26 cellular contexts compared by ENCODE assay signal in genomic region chr14:92927396-92928257, GRCh38. TPM values are rescaled to one million over a fixed set of nuclear protein-coding genes. Genes with fewer than 3 reads are reported as not detected.
DNase-seq lines count a peak whose midpoint lies in the region; ATAC-seq, FAIRE-seq and TF ChIP-seq lines count a peak whose summit lies in the region.
"Had no signal": no experiment of that assay in that cellular context is flagged by ENCODE, and none has a peak within 500 bp of the region (broad histone marks: within the 10 kb centered on the region; RNA-seq: fewer than 3 reads in every experiment).

No MANE protein-coding gene starts in this region.

- FAIRE-seq in keratinocyte (lab: Jason Lieb, UNC) = peak; percentile 91
- FAIRE-seq: D721Med, GM18507 had no signal

- peaks cover 27% of the 10 kb centered on the region for H3K4me1 ChIP-seq in RWPE2 (ENCODE audit: insufficient read depth, poor library complexity, severe bottlenecking)
- H3K4me1 ChIP-seq in keratinocyte (ENCODE audit: control insufficient read depth, extremely low read depth, insufficient read depth, low read length) = peaks cover 40% of the 10 kb centered on the region

- H3K9me3 Mint-ChIP-seq in type B pancreatic cell = no peaks in the 10 kb centered on the region

- POLR2A ChIA-PET in HEK293T (lab: Yijun Ruan, JAX) = no interaction called here

- H4K20me1 ChIP-seq in keratinocyte (ENCODE audit: control insufficient read depth, extremely low read depth, insufficient read depth, low read length) = peaks cover 3% of the 10 kb centered on the region

- dilution Hi-C loops in keratinocyte (cut with MboI; ENCODE audit: extremely low pct_ligation_motif_present, low sequenced_read_pairs) = no loop called here

- no peak overlapping the region for H3K4me3 ChIP-seq in RWPE2 (ENCODE audit: severe bottlenecking)
- H3K4me3 ChIP-seq in keratinocyte (ENCODE audit: control insufficient read depth in 2 of 3, extremely low read depth in 1 of 3, insufficient read depth in 2 of 3, low read depth in 1 of 3, low read length in 3 of 3) = no peak overlapping the region
- H3K4me3 ChIP-seq: SJSA1 had no signal

- peak overlapping the region; percentile 70 for H3K4me2 ChIP-seq in keratinocyte (ENCODE audit: control insufficient read depth, extremely low read depth, insufficient read depth, low read depth, low read length)
- H3K4me2 ChIP-seq: KMS-11 had no signal

- no peaks in the 10 kb centered on the region for H3K36me3 Mint-ChIP-seq in type B pancreatic cell

- H3K27ac ChIP-seq in RWPE2 (ENCODE audit: poor library complexity, severe bottlenecking) (peak overlapping the region; percentile 47), keratinocyte (ENCODE audit: control insufficient read depth, insufficient read depth, low read length) (peak overlapping the region; percentile 62)
- H3K27ac ChIP-seq: KMS-11, SJSA1 had no signal

- ATAC-seq in RWPE2 (ENCODE audit: low read depth) = no peak
- ATAC-seq: Panc1 had no signal

- DNase-seq in RWPE2 (ENCODE audit: low spot score) (no peak), dermis blood vessel endothelial cell (peak; percentile 63), keratinocyte (ENCODE audit: low read depth, low spot score) (no peak), type B pancreatic cell (ENCODE audit: extremely low spot score, unreplicated experiment) (no peak), HEK293T (ENCODE audit: extremely low spot score) (no peak), AG20443 (ENCODE audit: low spot score) (no peak)
- no peak for DNase-seq in stimulated activated CD4-positive, alpha-beta T cell treated with anti-CD3 and anti-CD28 coated beads, Interleukin-2, amount 100 ng/mL, for 24 hours
- DNase-seq: C1 segment of cervical spinal cord; CD8-positive, alpha-beta memory T cell; DMS53; GDM1; MV-4-11; NCI-H1105 treated with DMSO at 0.1 percent for 48 hours; NCI-H2029 treated with DMSO at 0.1 percent for 48 hours; NCI-H2171; NCI-H345; NCI-H524; NCI-H774; NK-92 treated with Interleukin-12 subunit alpha and Interleukin-12 subunit beta, amount 100 ng/mL, for 24 hours had no signal

- H3K9me1 ChIP-seq in keratinocyte (ENCODE audit: control insufficient read depth, extremely low read depth, insufficient read depth, low read length) = no peaks in the 10 kb centered on the region

- CTCF ChIA-PET in HEK293T (lab: Yijun Ruan, JAX) = no interaction called here

- TF ChIP-seq CTCF in RWPE2 (IDR thresholded peaks at IDR 0.05; ENCODE audit: poor library complexity, severe bottlenecking) (no peak), keratinocyte (optimal IDR thresholded peaks at IDR 0.05 in 1 of 3, IDR thresholded peaks at IDR 0.05 in 1 of 3, conservative IDR thresholded peaks at IDR 0.05 in 1 of 3; ENCODE audit: extremely low read depth in 1 of 3, insufficient read depth in 2 of 3, low read length in 3 of 3) (no peak), type B pancreatic cell (conservative IDR thresholded peaks at IDR 0.05) (no peak)

- no peak overlapping the region for H3K9ac ChIP-seq in keratinocyte (ENCODE audit: control insufficient read depth, extremely low read depth, insufficient read depth, low read length)
- H3K9ac ChIP-seq: KMS-11 had no signal

- H3K27me3 ChIP-seq in RWPE2 (ENCODE audit: insufficient read depth, poor library complexity, severe bottlenecking) (peaks cover 3% of the 10 kb centered on the region), keratinocyte (ENCODE audit: control insufficient read depth, extremely low read depth, insufficient read depth, low read length) (peaks cover 8% of the 10 kb centered on the region)

- H2AFZ ChIP-seq in keratinocyte (ENCODE audit: control insufficient read depth, low read length) = no peak overlapping the region

- no peak overlapping the region for H3K4me3 Mint-ChIP-seq in type B pancreatic cell
- H3K4me3 Mint-ChIP-seq: CD8-positive, alpha-beta memory T cell had no signal

- H3K4me1 Mint-ChIP-seq in type B pancreatic cell (ENCODE audit: unreplicated experiment) = peaks cover under 1% of the 10 kb centered on the region

- H3K9me3 ChIP-seq in RWPE2 (ENCODE audit: severe bottlenecking) = no peaks in the 10 kb centered on the region
- no peaks in the 10 kb centered on the region for H3K9me3 ChIP-seq in keratinocyte (ENCODE audit: control insufficient read depth, low read depth, low read length)
- H3K9me3 ChIP-seq: SJSA1 had no signal

- H3K79me2 ChIP-seq in keratinocyte (ENCODE audit: control insufficient read depth, insufficient read depth, low read length) = no peaks in the 10 kb centered on the region

- peak overlapping the region; percentile 31 for H3K27ac Mint-ChIP-seq in type B pancreatic cell
- H3K27ac Mint-ChIP-seq: CD8-positive, alpha-beta memory T cell had no signal

- H3K36me3 ChIP-seq in RWPE2 (ENCODE audit: low read depth) = no peaks in the 10 kb centered on the region
- H3K36me3 ChIP-seq in keratinocyte (ENCODE audit: control insufficient read depth in 2 of 2, extremely low read depth in 1 of 2, insufficient read depth in 2 of 2, low read length in 2 of 2) = no peaks in the 10 kb centered on the region
- H3K36me3 ChIP-seq: SJSA1 had no signal

- H3K27me3 Mint-ChIP-seq in type B pancreatic cell = peaks cover 26% of the 10 kb centered on the region

TF ChIP-seq in HEK293T, 16 proteins besides CTCF, POLR2A, EP300 and RAD21:
- TF ChIP-seq L3MBTL2 (conservative IDR thresholded peaks at IDR 0.05) (no peak), ELF4 (IDR thresholded peaks at IDR 0.05) (no peak), FOXK2 (IDR thresholded peaks at IDR 0.05) (no peak), BHLHE40 (IDR thresholded peaks at IDR 0.05; ENCODE audit: borderline replicate concordance) (no peak), ZNF384 (IDR thresholded peaks at IDR 0.05) (no peak), ARNT (IDR thresholded peaks at IDR 0.05) (no peak), SUZ12 (IDR thresholded peaks at IDR 0.05) (no peak), TARDBP (IDR thresholded peaks at IDR 0.05) (no peak), CTBP1 (IDR thresholded peaks at IDR 0.05; ENCODE audit: borderline replicate concordance) (no peak), FOXA1 (IDR thresholded peaks at IDR 0.05) (no peak), FOXM1 (IDR thresholded peaks at IDR 0.05; ENCODE audit: borderline replicate concordance) (no peak), NFRKB (IDR thresholded peaks at IDR 0.05) (no peak), LEF1 (IDR thresholded peaks at IDR 0.05; ENCODE audit: borderline replicate concordance) (no peak), SP1 (IDR thresholded peaks at IDR 0.05) (no peak), HDGF (IDR thresholded peaks at IDR 0.05; ENCODE audit: borderline replicate concordance) (no peak)
- TF ChIP-seq, protein P1, sequence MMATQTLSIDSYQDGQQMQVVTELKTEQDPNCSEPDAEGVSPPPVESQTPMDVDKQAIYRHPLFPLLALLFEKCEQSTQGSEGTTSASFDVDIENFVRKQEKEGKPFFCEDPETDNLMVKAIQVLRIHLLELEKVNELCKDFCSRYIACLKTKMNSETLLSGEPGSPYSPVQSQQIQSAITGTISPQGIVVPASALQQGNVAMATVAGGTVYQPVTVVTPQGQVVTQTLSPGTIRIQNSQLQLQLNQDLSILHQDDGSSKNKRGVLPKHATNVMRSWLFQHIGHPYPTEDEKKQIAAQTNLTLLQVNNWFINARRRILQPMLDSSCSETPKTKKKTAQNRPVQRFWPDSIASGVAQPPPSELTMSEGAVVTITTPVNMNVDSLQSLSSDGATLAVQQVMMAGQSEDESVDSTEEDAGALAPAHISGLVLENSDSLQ (IDR thresholded peaks at IDR 0.05) = no peak
TF ChIP-seq in HEK293T: peak in this region for 0.

RNA-seq across cellular contexts. Expression of gene CHGA, which starts 4.7 kb away (rescaled TPM):
- under 0.01 and 0.09 TPM in 2 replicates for total RNA-seq in dermis blood vessel endothelial cell
- polyA plus RNA-seq in keratinocyte = 0.04 to 0.08 TPM in 2 of 3 replicates, not detected in the other
- not detected for polyA plus RNA-seq in keratinocyte (2011; ENCODE audit: low read depth)
- polyA plus RNA-seq in keratinocyte (2011; cell fraction: cytosol; rRNA removed) = 0.08 TPM in 1 of 2 replicates, not detected in the other
- 0.14 TPM in 1 of 2 replicates, not detected in the other for polyA plus RNA-seq in keratinocyte (2011; cell fraction: nucleus; rRNA removed)
- 0.18 TPM in 1 of 2 replicates, not detected in the other for polyA plus RNA-seq in keratinocyte (2012; ENCODE audit: low replicate concordance)
- polyA minus RNA-seq in keratinocyte = 6.7 TPM in 1 of 3 replicates, not detected in the others
- polyA minus RNA-seq in keratinocyte (2011; cell fraction: cytosol; rRNA and poly(A)+ RNA removed) = not detected
- not detected in 2 replicates for polyA minus RNA-seq in keratinocyte (2011; cell fraction: nucleus; rRNA and poly(A)+ RNA removed)
- 1,527 and 3,424 TPM in 2 replicates for total RNA-seq in type B pancreatic cell (ENCODE audit: low replicate concordance)
- total RNA-seq: CD8-positive, alpha-beta memory T cell; H4; HT1080; SJSA1 had no signal
- polyA plus RNA-seq: CD8-positive, alpha-beta memory T cell had no signal

Comparison
In these comparisons a context has a peak if more than half of its experiments do, and no peak if none do; other contexts are left out.
1. RNA of gene CHGA, which starts 4.7 kb away (total RNA-seq): 1,527 to 3,424 TPM in type B pancreatic cell; under 0.01 to 0.09 TPM in dermis blood vessel endothelial cell; every median in the first group is over 1,000 times any median in the second.